In genomic region chr3:170869645-170870593, GRCh38 we compare ENCODE assay signal across 8 cellular contexts.
A peak's percentile ranks its signal among the peaks of the same experiment; 100 is the strongest.
DNase-seq lines count a peak whose midpoint lies in the region; ATAC-seq lines count a peak whose summit lies in the region.

RPL22L1 (minus strand) TSS chr3:170870195; CDS start chr3:170870167, 28 bp downstream.

- H3K9me3 ChIP-seq in HUES6 (ENCODE audit: control insufficient read depth, insufficient read depth, low read depth, low read length): no peaks in the 10 kb centered on the region
- peaks cover under 1% of the 10 kb centered on the region for H3K9me3 ChIP-seq in muscle layer of colon (ENCODE audit: low read length)

- H3K27ac ChIP-seq in HUES6 (ENCODE audit: low read depth, low read length): peak within 1 kb of the TSS; percentile 92
- peak within 1 kb of the TSS; percentile 81 for H3K27ac ChIP-seq in epithelial cell of prostate
- H3K27ac ChIP-seq in muscle layer of colon (ENCODE audit: low read depth, low read length): peak within 1 kb of the TSS; percentile 79

- H3K27me3 ChIP-seq in HUES6 (ENCODE audit: control insufficient read depth, insufficient read depth, low read length) (no peaks in the 10 kb centered on the region), muscle layer of colon (ENCODE audit: control insufficient read depth in 1 of 2, insufficient read depth in 2 of 2, low read length in 2 of 2) (no peaks in the 10 kb centered on the region)

- H3K4me3 ChIP-seq in HUES6 (ENCODE audit: low read depth, low read length) (peak within 1 kb of the TSS; percentile 90), muscle layer of colon (ENCODE audit: low read depth in 1 of 2, low read length in 2 of 2) (peak within 1 kb of the TSS; percentile 67 to 94)

- ATAC-seq in GM21381 (IDR thresholded peaks at IDR 0.05; ENCODE audit: unreplicated experiment): peak; percentile 98

- DNase-seq in CD1c-positive myeloid dendritic cell (ENCODE audit: extremely low spot score) (peak; percentile 99), epithelial cell of prostate (ENCODE audit: low read depth, low spot score) (peak; percentile 64), DMS153 (lab: John Stamatoyannopoulos, UW) (no peak)
- DNase-seq in activated CD8-positive, alpha-beta memory T cell treated with anti-CD3 and anti-CD28 coated beads for 48 hours (ENCODE audit: low read depth in 2 of 3, low spot score in 2 of 3): peak; percentile 83 to 85 (median 84)
- peak; percentile 88 to 90 for DNase-seq in stimulated activated CD8-positive, alpha-beta memory T cell treated with anti-CD3 and anti-CD28 coated beads, Interleukin-7, amount 100 ng/mL, for 4 hours (ENCODE audit: low read depth in 2 of 2)

- peaks cover 41% of the 10 kb centered on the region for H3K36me3 ChIP-seq in HUES6 (ENCODE audit: control insufficient read depth, insufficient read depth, low read length)
- peaks cover 28% of the 10 kb centered on the region for H3K36me3 ChIP-seq in muscle layer of colon (ENCODE audit: insufficient read depth, low read length)

- H3K4me1 ChIP-seq in HUES6 (ENCODE audit: control insufficient read depth, insufficient read depth, low read length) (peaks cover 18% of the 10 kb centered on the region; the same call in 1 of the 2 replicates), muscle layer of colon (ENCODE audit: insufficient read depth, low read length) (peaks cover 8% of the 10 kb centered on the region)

- H3K9ac ChIP-seq in HUES6 (ENCODE audit: low read length) (peak within 1 kb of the TSS; percentile 98), muscle layer of colon (ENCODE audit: low read length) (peak within 1 kb of the TSS; percentile 67)
